Comparison of ENCODE assay signal across 9 cellular contexts in genomic region chr3:194434503-194434902, GRCh38. TPM values are rescaled to one million over a fixed set of nuclear protein-coding genes. Genes with fewer than 3 reads are reported as not detected.
"Had no signal": no experiment of that assay in that cellular context is flagged by ENCODE, and none has a peak within 500 bp of the region (broad histone marks: within the 10 kb centered on the region; RNA-seq: fewer than 3 reads in every experiment).

No MANE protein-coding gene starts in this region.

- H3K9me3 Mint-ChIP-seq: GM23338, IgD-negative memory B cell had no signal

- ATAC-seq: GM23338, HCT116 had no signal

- H3K9me3 ChIP-seq: HAP-1 had no signal

- H3K4me1 Mint-ChIP-seq: GM23338, IgD-negative memory B cell had no signal

- H3K27ac Mint-ChIP-seq: GM23338, IgD-negative memory B cell had no signal

- H3K4me3 Mint-ChIP-seq: GM23338, IgD-negative memory B cell had no signal

- H2AFZ ChIP-seq: GM23338 had no signal

- FAIRE-seq: H1, HTR-8/SVneo had no signal

- DNase-seq: H7, KG1 had no signal

- H3K27me3 Mint-ChIP-seq: IgD-negative memory B cell had no signal

- H3K4me3 ChIP-seq: GM23338, HAP-1 had no signal

- H3K4me2 ChIP-seq: GM23338 had no signal

- H3K4me1 ChIP-seq: HAP-1 had no signal

RNA-seq across cellular contexts. Expression of gene GP5, which starts 35.4 kb away (rescaled TPM):
- total RNA-seq: H7, HT-29 had no signal
